18 cellular contexts compared by ENCODE assay signal in genomic region chr1:35533596-35533995, GRCh38. TPM values are rescaled to one million over a fixed set of nuclear protein-coding genes. Genes with fewer than 3 reads are reported as not detected.
"Had no signal": no experiment of that assay in that cellular context is flagged by ENCODE, and none has a peak within 500 bp of the region (broad histone marks: within the 10 kb centered on the region; RNA-seq: fewer than 3 reads in every experiment).

No MANE protein-coding gene starts in this region.

- H3K9me3 ChIP-seq: colonic mucosa, mucosa of descending colon, upper lobe of left lung had no signal

- H3K27me3 ChIP-seq: cardiac muscle cell, colonic mucosa, upper lobe of left lung had no signal

- H3K27me3 Mint-ChIP-seq: activated CD4-positive, alpha-beta memory T cell treated with anti-CD3 and anti-CD28 coated beads for 36 hours; progenitor cell of endocrine pancreas; stimulated activated memory B cell treated with anti-CD40 and anti-IgM and Interleukin-4, amounts not matched to agents 10 μg/mL and 1 μg/mL and 100 μg/mL, for 72 hours had no signal

- FAIRE-seq: small intestine had no signal

- H3K4me3 Mint-ChIP-seq: activated CD4-positive, alpha-beta memory T cell treated with anti-CD3 and anti-CD28 coated beads for 36 hours; activated T-cell treated with anti-CD3 and anti-CD28 coated beads, Interleukin-2, amount 50 U/mL, for 72 hours; natural killer cell; stimulated activated memory B cell treated with anti-CD40 and anti-IgM and Interleukin-4, amounts not matched to agents 10 μg/mL and 1 μg/mL and 100 μg/mL, for 72 hours had no signal

- H3K4me3 ChIP-seq: cardiac muscle cell, colonic mucosa, lung, mucosa of descending colon, upper lobe of left lung had no signal

- H3K27ac ChIP-seq: cardiac muscle cell, colonic mucosa, upper lobe of left lung had no signal

- ATAC-seq: activated T-cell treated with anti-CD3 and anti-CD28 coated beads, Interleukin-2, amount 50 U/mL, for 72 hours; mucosa of descending colon; natural killer cell; right cardiac atrium; stimulated activated memory B cell treated with anti-CD40 and anti-IgM and Interleukin-4, amounts not matched to agents 10 μg/mL and 1 μg/mL and 100 μg/mL, for 72 hours had no signal

- DNase-seq: activated CD4-positive, alpha-beta memory T cell treated with anti-CD3 and anti-CD28 coated beads for 36 hours; activated CD4-positive, alpha-beta T cell treated with anti-CD3 and anti-CD28 coated beads for 1 hour; activated gamma-delta T cell treated with Interleukin-2 at 50 U/mL for 16 hours; activated T-cell treated with anti-CD3 and anti-CD28 coated beads, Interleukin-2, amount 50 U/mL, for 72 hours; aorta; colonic mucosa; hippocampal formation; kidney glomerular epithelial cell; mucosa of descending colon; natural killer cell; nucleus accumbens; right cardiac atrium; small intestine; upper lobe of left lung had no signal

- H3K36me3 ChIP-seq: cardiac muscle cell, colonic mucosa had no signal

- H3K4me1 ChIP-seq: colonic mucosa had no signal

- H3K27ac Mint-ChIP-seq: activated CD4-positive, alpha-beta memory T cell treated with anti-CD3 and anti-CD28 coated beads for 36 hours; activated T-cell treated with anti-CD3 and anti-CD28 coated beads, Interleukin-2, amount 50 U/mL, for 72 hours; natural killer cell; progenitor cell of endocrine pancreas; stimulated activated memory B cell treated with anti-CD40 and anti-IgM and Interleukin-4, amounts not matched to agents 10 μg/mL and 1 μg/mL and 100 μg/mL, for 72 hours had no signal

RNA-seq across cellular contexts. Expression of gene TFAP2E, which starts 39.5 kb away (rescaled TPM):
- polyA plus RNA-seq: cardiac muscle cell had no signal
